ENCODE assay signal across 23 cellular contexts in genomic region chr17:55134486-55135157, GRCh38.
"Had no signal": no experiment of that assay in that cellular context is flagged by ENCODE, and none has a peak within 500 bp of the region (broad histone marks: within the 10 kb centered on the region; RNA-seq: fewer than 3 reads in every experiment).

No MANE protein-coding gene starts in this region.

- H3K4me1 Mint-ChIP-seq: activated CD4-positive, alpha-beta T cell treated with anti-CD3 and anti-CD28 coated beads for 36 hours; activated CD8-positive, alpha-beta memory T cell treated with anti-CD3 and anti-CD28 coated beads, Interleukin-2, amount 10 ng/mL, durations not matched to agents 7 days and 5 days; central memory CD8-positive, alpha-beta T cell; memory B cell; natural killer cell; T-cell had no signal

- H3K9me3 Mint-ChIP-seq: activated CD4-positive, alpha-beta memory T cell treated with anti-CD3 and anti-CD28 coated beads for 36 hours; central memory CD8-positive, alpha-beta T cell; dendritic cell treated with granulocyte-macrophage colony-stimulating factor and Interleukin-4, amounts not matched to agents 40 ng/mL and 50 ng/mL, for 4 days; effector memory CD8-positive, alpha-beta T cell; memory B cell; natural killer cell; T-cell; type B pancreatic cell had no signal

- H3K4me3 Mint-ChIP-seq: activated CD4-positive, alpha-beta memory T cell treated with anti-CD3 and anti-CD28 coated beads for 36 hours; activated CD4-positive, alpha-beta T cell treated with anti-CD3 and anti-CD28 coated beads for 36 hours; activated CD8-positive, alpha-beta memory T cell treated with anti-CD3 and anti-CD28 coated beads, Interleukin-2, amount 10 ng/mL, durations not matched to agents 7 days and 5 days; central memory CD8-positive, alpha-beta T cell; dendritic cell treated with granulocyte-macrophage colony-stimulating factor and Interleukin-4, amounts not matched to agents 40 ng/mL and 50 ng/mL, for 4 days; effector memory CD8-positive, alpha-beta T cell; memory B cell; natural killer cell; T-cell; type B pancreatic cell had no signal

- H3K27me3 ChIP-seq: adrenal gland, neutrophil, right atrium auricular region had no signal

- H3K4me3 ChIP-seq: adrenal gland, right atrium auricular region had no signal

- H3K27ac ChIP-seq: adrenal gland, neutrophil, right atrium auricular region, VCaP had no signal

- H3K36me3 ChIP-seq: adrenal gland, neutrophil, right atrium auricular region had no signal

- DNase-seq: activated CD4-positive, alpha-beta memory T cell treated with anti-CD3 and anti-CD28 coated beads for 36 hours; activated CD4-positive, alpha-beta T cell treated with anti-CD3 and anti-CD28 coated beads for 36 hours; activated CD8-positive, alpha-beta memory T cell treated with anti-CD3 and anti-CD28 coated beads, Interleukin-2, amount 10 ng/mL, durations not matched to agents 7 days and 5 days; activated naive CD4-positive, alpha-beta T cell treated with anti-CD3 and anti-CD28 coated beads, Interleukin-2, amount 50 U/mL, for 16 hours; activated T-cell treated with anti-CD3 and anti-CD28 coated beads, Interleukin-2, amount 50 U/mL, for 1 hour; adrenal gland; effector memory CD8-positive, alpha-beta T cell; islet precursor cell; natural killer cell; posterior cingulate gyrus; small intestine; stimulated activated CD4-positive, alpha-beta T cell treated with anti-CD3 and anti-CD28 coated beads, Interleukin-4, amount 100 ng/mL, for 24 hours; stimulated activated naive CD4-positive, alpha-beta T cell; substantia nigra; T-cell had no signal

- H3K4me1 ChIP-seq: right atrium auricular region had no signal

- H3K27ac Mint-ChIP-seq: activated CD4-positive, alpha-beta memory T cell treated with anti-CD3 and anti-CD28 coated beads for 36 hours; activated CD4-positive, alpha-beta T cell treated with anti-CD3 and anti-CD28 coated beads for 36 hours; activated CD8-positive, alpha-beta memory T cell treated with anti-CD3 and anti-CD28 coated beads, Interleukin-2, amount 10 ng/mL, durations not matched to agents 7 days and 5 days; dendritic cell treated with granulocyte-macrophage colony-stimulating factor and Interleukin-4, amounts not matched to agents 40 ng/mL and 50 ng/mL, for 4 days; effector memory CD8-positive, alpha-beta T cell; memory B cell; natural killer cell; T-cell; type B pancreatic cell had no signal

- H3K27me3 Mint-ChIP-seq: activated CD4-positive, alpha-beta memory T cell treated with anti-CD3 and anti-CD28 coated beads for 36 hours; activated CD4-positive, alpha-beta T cell treated with anti-CD3 and anti-CD28 coated beads for 36 hours; activated CD8-positive, alpha-beta memory T cell treated with anti-CD3 and anti-CD28 coated beads, Interleukin-2, amount 10 ng/mL, durations not matched to agents 7 days and 5 days; central memory CD8-positive, alpha-beta T cell; dendritic cell treated with granulocyte-macrophage colony-stimulating factor and Interleukin-4, amounts not matched to agents 40 ng/mL and 50 ng/mL, for 4 days; effector memory CD8-positive, alpha-beta T cell; memory B cell; T-cell; type B pancreatic cell had no signal

- H3K9me3 ChIP-seq: adrenal gland, neutrophil, right atrium auricular region had no signal

- H3K36me3 Mint-ChIP-seq: activated CD4-positive, alpha-beta memory T cell treated with anti-CD3 and anti-CD28 coated beads for 36 hours; activated CD8-positive, alpha-beta memory T cell treated with anti-CD3 and anti-CD28 coated beads, Interleukin-2, amount 10 ng/mL, durations not matched to agents 7 days and 5 days; natural killer cell had no signal

- ATAC-seq: activated CD4-positive, alpha-beta T cell treated with anti-CD3 and anti-CD28 coated beads for 36 hours; activated CD8-positive, alpha-beta memory T cell treated with anti-CD3 and anti-CD28 coated beads, Interleukin-2, amount 10 ng/mL, durations not matched to agents 7 days and 5 days; effector memory CD8-positive, alpha-beta T cell; left lobe of liver; natural killer cell; T-cell had no signal
